Comparison of ENCODE assay signal across 11 cellular contexts in the genomic region with DNA sequence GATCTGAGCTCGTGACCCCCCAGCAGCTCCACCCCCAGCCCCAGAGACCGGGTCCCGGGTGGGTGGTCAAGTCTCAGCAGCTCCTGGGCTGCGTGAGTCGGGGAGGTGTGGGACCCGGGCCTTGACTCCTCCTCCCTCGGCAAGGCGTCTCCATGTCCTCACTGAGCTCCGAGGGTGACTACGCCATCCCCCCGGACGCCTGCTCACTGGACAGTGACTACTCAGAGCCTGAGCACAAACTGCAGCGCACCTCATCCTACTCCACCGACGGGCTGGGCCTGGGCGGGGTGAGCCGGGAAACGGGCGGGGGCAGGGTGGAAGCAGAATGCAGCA.
"Had no signal": no experiment of that assay in that cellular context is flagged by ENCODE, and none has a peak within 500 bp of the region (broad histone marks: within the 10 kb centered on the region; RNA-seq: fewer than 3 reads in every experiment).

No MANE protein-coding gene starts in this region.

- H3K4me3 ChIP-seq: adrenal gland, ascending aorta, dorsolateral prefrontal cortex, esophagus muscularis mucosa, lung, right lobe of liver, smooth muscle cell, upper lobe of left lung had no signal

- H3K27me3 ChIP-seq: adrenal gland, ascending aorta, brain microvascular endothelial cell, dorsolateral prefrontal cortex, esophagus muscularis mucosa, right lobe of liver, upper lobe of left lung had no signal

- H3K4me1 ChIP-seq: ascending aorta, esophagus muscularis mucosa, upper lobe of left lung had no signal

- H3K9ac ChIP-seq: parathyroid adenoma had no signal

- H3K27ac ChIP-seq: adrenal gland, ascending aorta, brain microvascular endothelial cell, esophagus muscularis mucosa, parathyroid adenoma, right lobe of liver, upper lobe of left lung, VCaP had no signal

- H3K36me3 ChIP-seq: adrenal gland, ascending aorta, brain microvascular endothelial cell, right lobe of liver, upper lobe of left lung had no signal

- H3K9me3 ChIP-seq: adrenal gland, ascending aorta, esophagus muscularis mucosa, right lobe of liver, upper lobe of left lung had no signal

- H2AFZ ChIP-seq: parathyroid adenoma had no signal

- H3K4me2 ChIP-seq: smooth muscle cell had no signal
